7 cellular contexts compared by ENCODE assay signal in genomic region chr9:33884856-33885701, GRCh38.
DNase-seq lines count a peak whose midpoint lies in the region; ATAC-seq and TF ChIP-seq lines count a peak whose summit lies in the region.

No MANE protein-coding gene starts in this region.

- H3K4me3 ChIP-seq in cardiac fibroblast (replicated peaks in 1 of 2; ENCODE audit: low read depth in 2 of 2, low read length in 2 of 2) (no peak overlapping the region), osteoblast (ENCODE audit: insufficient read depth, low read length) (no peak overlapping the region)

- H4K20me1 ChIP-seq in osteoblast (ENCODE audit: insufficient read depth, low read length), result peaks cover 68% of the 10 kb centered on the region

- H3K9me3 ChIP-seq in osteoblast (ENCODE audit: low read depth, low read length), result no peaks in the 10 kb centered on the region

- H3K27ac ChIP-seq in osteoblast (ENCODE audit: low read depth, low read length), result no peak overlapping the region

- H3K27me3 ChIP-seq in osteoblast (ENCODE audit: insufficient read depth, low read length), result no peaks in the 10 kb centered on the region

- peak overlapping the region; percentile 5 for H3K4me2 ChIP-seq in osteoblast (ENCODE audit: insufficient read depth, low read length)

- peaks cover 5% of the 10 kb centered on the region for H3K36me3 ChIP-seq in osteoblast (ENCODE audit: insufficient read depth, low read length)

- DNase-seq in G401 (ENCODE audit: low spot score) (peak; percentile 50), NCI-H2081 (lab: John Stamatoyannopoulos, UW) (peak; percentile 70 to 92), cardiac fibroblast (ENCODE audit: low read depth in 2 of 2) (peak; percentile 63 to 82), osteoblast (ENCODE audit: insufficient read length, low spot score, missing footprints) (peak; percentile 17), LoVo (ENCODE audit: low spot score) (no peak), retina (no peak)

- TF ChIP-seq CTCF in cardiac fibroblast (IDR thresholded peaks at IDR 0.05; ENCODE audit: low read depth, low read length) (no peak), osteoblast (IDR thresholded peaks at IDR 0.05; ENCODE audit: extremely low read depth, low read depth, low read length) (no peak)

- H3K4me1 ChIP-seq in osteoblast (ENCODE audit: insufficient read depth, low read length), result peaks cover 14% of the 10 kb centered on the region

- in situ Hi-C loops in G401 (cut with HindIII; ENCODE audit: low sequenced_read_pairs), result no loop called here

- ATAC-seq in HG03521 (IDR thresholded peaks at IDR 0.05; ENCODE audit: unreplicated experiment), result no peak

- no peak overlapping the region for H2AFZ ChIP-seq in osteoblast (ENCODE audit: low read length)

- H3K79me2 ChIP-seq in osteoblast (ENCODE audit: insufficient read depth, low read length), result peaks cover 98% of the 10 kb centered on the region

Comparison
In these comparisons a context has a peak if more than half of its experiments do, and no peak if none do; other contexts are left out.
1. DNase-seq: peak in G401 (single experiment), NCI-H2081 (2 of 2), cardiac fibroblast (2 of 2) and osteoblast (single experiment); none in LoVo (single experiment) and retina (single experiment).